In the genomic region with DNA sequence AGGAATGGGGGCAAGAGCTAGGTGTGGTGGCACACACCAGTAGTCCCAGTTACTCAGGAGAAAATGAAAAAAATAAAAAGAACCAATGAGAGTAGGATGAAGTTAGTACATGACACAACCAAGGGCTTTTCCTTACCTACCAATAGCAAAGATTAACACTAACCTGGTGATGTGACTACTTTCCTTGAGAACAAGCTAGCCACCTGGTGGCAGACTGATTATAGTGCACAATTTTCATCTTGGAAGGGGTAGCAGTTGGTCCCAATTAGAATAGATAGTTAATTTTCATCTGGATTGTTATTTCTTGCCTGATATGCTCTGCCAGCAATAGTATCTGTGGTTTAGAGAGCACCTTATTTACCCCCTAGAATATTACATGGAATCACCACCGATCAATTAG, we compare ENCODE assay signal across 9 cellular contexts.
DNase-seq lines count a peak whose midpoint lies in the region; ATAC-seq, FAIRE-seq and TF ChIP-seq lines count a peak whose summit lies in the region.
"Had no signal": no experiment of that assay in that cellular context is flagged by ENCODE, and none has a peak within 500 bp of the region (broad histone marks: within the 10 kb centered on the region; RNA-seq: fewer than 3 reads in every experiment).

No MANE protein-coding gene starts in this region.

- DNase-seq in GM12864 (ENCODE audit: low read depth), result no peak
- DNase-seq in RKO (ENCODE audit: low spot score), result peak; percentile 4
- peak; percentile 21 for DNase-seq in left kidney (ENCODE audit: low read depth, low spot score)
- DNase-seq in RCC 7860 (ENCODE audit: low spot score), result no peak

- ATAC-seq in HG02678 (IDR thresholded peaks at IDR 0.05; ENCODE audit: unreplicated experiment) (peak; percentile 68), GM18867 (IDR thresholded peaks at IDR 0.05; ENCODE audit: unreplicated experiment) (no peak), GM21526 (IDR thresholded peaks at IDR 0.05; ENCODE audit: low FRiP score, unreplicated experiment) (no peak), GM18498 (IDR thresholded peaks at IDR 0.05; ENCODE audit: unreplicated experiment) (no peak)

- FAIRE-seq in RCC 7860 (lab: Jason Lieb, UNC), result no peak
- FAIRE-seq: endometrium had no signal

- H3K4me3 ChIP-seq in GM12864 (ENCODE audit: low read depth, low read length), result no peak overlapping the region

- peak; percentile 70 for TF ChIP-seq CTCF in GM12864 (IDR thresholded peaks at IDR 0.05; ENCODE audit: low read depth, low read length, missing control alignments)

Comparison
In these comparisons a context has a peak if more than half of its experiments do, and no peak if none do; other contexts are left out.
1. DNase-seq: peak in RKO (single experiment) and left kidney (single experiment); none in GM12864 (single experiment) and RCC 7860 (single experiment).